In genomic region chr14:42140831-42141279, GRCh38 we compare ENCODE assay signal across 17 cellular contexts.
A peak's percentile ranks its signal among the peaks of the same experiment; 100 is the strongest.
DNase-seq lines count a peak whose midpoint lies in the region; ATAC-seq, FAIRE-seq and TF ChIP-seq lines count a peak whose summit lies in the region.
"Had no signal": no experiment of that assay in that cellular context is flagged by ENCODE, and none has a peak within 500 bp of the region (broad histone marks: within the 10 kb centered on the region; RNA-seq: fewer than 3 reads in every experiment).

No MANE protein-coding gene starts in this region.

- in situ Hi-C loops in astrocyte of the spinal cord (cut with HindIII; ENCODE audit: low sequenced_read_pairs): no loop called here

- H3K27ac ChIP-seq in BLaER1 (no peak overlapping the region), heart right ventricle (no peak overlapping the region)
- H3K27ac ChIP-seq: dorsolateral prefrontal cortex, KMS-11, lower lobe of right lung had no signal

- H3K4me2 ChIP-seq in BLaER1: peak overlapping the region; percentile 17; the same call in 1 of the 2 replicates
- H3K4me2 ChIP-seq: KMS-11 had no signal

- H3K9ac ChIP-seq in BLaER1: no peak overlapping the region
- H3K9ac ChIP-seq: KMS-11 had no signal

- TF ChIP-seq CTCF in astrocyte of the spinal cord (IDR thresholded peaks at IDR 0.05; ENCODE audit: low read depth, low read length) (no peak), heart right ventricle (IDR thresholded peaks at IDR 0.05) (no peak)

- H3K27me3 ChIP-seq in BLaER1 (no peaks in the 10 kb centered on the region), heart right ventricle (no peaks in the 10 kb centered on the region)
- H3K27me3 ChIP-seq: dorsolateral prefrontal cortex had no signal

- 84 to 88% methylated on average over 1 of the region's 1 CpG for WGBS in heart right ventricle, 2 donors

- H3K9me3 ChIP-seq in BLaER1: no peaks in the 10 kb centered on the region
- peaks cover 0 to 7% (median 0%) of the 10 kb centered on the region in 11 donors for H3K9me3 ChIP-seq in heart right ventricle
- H3K9me3 ChIP-seq: lower lobe of right lung had no signal

- H3K36me3 ChIP-seq in BLaER1 (no peaks in the 10 kb centered on the region), heart right ventricle (no peaks in the 10 kb centered on the region)
- H3K36me3 ChIP-seq: lower lobe of right lung had no signal

- no peak overlapping the region for H3K4me3 ChIP-seq in BLaER1
- H3K4me3 ChIP-seq in astrocyte of the spinal cord (ENCODE audit: low read depth, low read length): no peak overlapping the region
- no peak overlapping the region for H3K4me3 ChIP-seq in heart right ventricle
- H3K4me3 ChIP-seq: dorsolateral prefrontal cortex, lower lobe of right lung had no signal

- intact Hi-C loops in heart right ventricle (cut with DNase I): no loop called here

- no peaks in the 10 kb centered on the region for H4K20me1 ChIP-seq in BLaER1

- DNase-seq in HTR-8/SVneo (ENCODE audit: insufficient read length, low spot score): peak; percentile 3
- DNase-seq in astrocyte of the spinal cord (ENCODE audit: low read depth, low spot score): peak; percentile 62
- peak; percentile 85 for DNase-seq in kidney glomerular epithelial cell (lab: John Stamatoyannopoulos, UW)
- no peak for DNase-seq in epidermal melanocyte (ENCODE audit: insufficient read length, low spot score)
- DNase-seq in heart right ventricle: no peak
- DNase-seq in NCI-H1417 treated with DMSO at 0.1 percent for 48 hours (lab: John Stamatoyannopoulos, UW): no peak
- DNase-seq: activated CD4-positive, alpha-beta T cell treated with anti-CD3 and anti-CD28 coated beads, Interleukin-2, amount 10 ng/mL, durations not matched to agents 24 days and 14 days; activated T-cell treated with anti-CD3 and anti-CD28 coated beads, Interleukin-2, amount 50 U/mL, for 48 hours; dorsolateral prefrontal cortex; lower lobe of right lung; NCI-H2029 treated with DMSO at 0.1 percent for 48 hours; small intestine; substantia nigra; T-cell had no signal

- FAIRE-seq in HTR-8/SVneo (lab: Jason Lieb, UNC): no peak
- FAIRE-seq: small intestine had no signal

- H3K4me1 ChIP-seq in BLaER1: peaks cover 7% of the 10 kb centered on the region; the same call in 1 of the 2 replicates
- H3K4me1 ChIP-seq in heart right ventricle: no peaks in the 10 kb centered on the region
- H3K4me1 ChIP-seq: lower lobe of right lung had no signal

- ATAC-seq in heart right ventricle (no peak), HG03280 (IDR thresholded peaks at IDR 0.05; ENCODE audit: unreplicated experiment) (no peak)
- ATAC-seq: lower lobe of right lung, T-cell had no signal

Comparison
In these comparisons a context has a peak if more than half of its experiments do, and no peak if none do; other contexts are left out.
1. DNase-seq: peak in HTR-8/SVneo (single experiment), astrocyte of the spinal cord (single experiment) and kidney glomerular epithelial cell (single experiment); none in epidermal melanocyte (single experiment), heart right ventricle (0 of 2) and NCI-H1417 treated with DMSO at 0.1 percent for 48 hours (single experiment).